ENCODE assay signal across 10 cellular contexts in the genomic region with DNA sequence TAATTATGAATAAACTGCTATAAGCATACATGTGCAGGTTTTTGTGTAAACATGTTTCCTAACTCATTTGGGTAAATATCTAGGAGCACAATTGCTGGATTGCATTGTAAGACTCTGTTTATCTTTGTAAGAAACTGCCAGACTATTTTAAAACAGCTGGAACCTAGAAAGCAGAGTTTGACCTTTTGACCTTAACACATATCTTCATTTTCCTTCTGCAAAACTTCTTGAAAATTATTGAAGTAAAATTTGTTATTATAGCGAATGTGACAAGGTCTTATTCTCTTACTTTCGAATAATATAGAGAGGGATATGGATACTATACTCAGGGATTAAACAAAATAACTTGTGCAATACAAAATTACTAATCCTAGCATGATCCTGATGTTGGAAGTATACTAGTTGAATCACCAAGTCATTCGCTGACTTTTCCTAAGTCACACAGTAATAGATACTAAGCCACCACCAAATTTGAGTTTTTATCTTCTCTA. TPM values are rescaled to one million over a fixed set of nuclear protein-coding genes. Genes with fewer than 3 reads are reported as not detected.
DNase-seq lines count a peak whose midpoint lies in the region; ATAC-seq and TF ChIP-seq lines count a peak whose summit lies in the region.
"Had no signal": no experiment of that assay in that cellular context is flagged by ENCODE, and none has a peak within 500 bp of the region (broad histone marks: within the 10 kb centered on the region; RNA-seq: fewer than 3 reads in every experiment).

No MANE protein-coding gene starts in this region.

- peaks cover 0 to 7% (median 0%) of the 10 kb centered on the region in 5 donors for H3K36me3 Mint-ChIP-seq in naive thymus-derived CD4-positive, alpha-beta T cell

- H4K20me1 ChIP-seq in BLaER1 treated with 17β-estradiol and CSF1 and Interleukin-3, amounts not matched to agents 10 nM and 100 nM = no peaks in the 10 kb centered on the region
- no peaks in the 10 kb centered on the region for H4K20me1 ChIP-seq in KMS-11 (ENCODE audit: insufficient read depth)

- no peak overlapping the region for H2AFZ ChIP-seq in KMS-11 (ENCODE audit: low read depth)

- no peak overlapping the region; a peak in 1 of 20 replicates for H3K4me3 ChIP-seq in BLaER1 treated with 17β-estradiol and CSF1 and Interleukin-3, amounts not matched to agents 10 nM and 100 nM
- no peak overlapping the region for H3K4me3 ChIP-seq in KMS-11 (IDR thresholded peaks at IDR 0.05; ENCODE audit: insufficient read depth, low read depth, low read length)
- no peak overlapping the region for H3K4me3 ChIP-seq in cardiac fibroblast (replicated peaks in 1 of 2; ENCODE audit: low read depth in 2 of 2, low read length in 2 of 2)
- H3K4me3 ChIP-seq in naive thymus-derived CD4-positive, alpha-beta T cell (ENCODE audit: low read length) = no peak overlapping the region

- H3K4me3 Mint-ChIP-seq in naive thymus-derived CD4-positive, alpha-beta T cell = peak overlapping the region in 3 of 10 donors; percentile 23 to 72 (median 25)

- no peaks in the 10 kb centered on the region for H3K9me3 Mint-ChIP-seq in naive thymus-derived CD4-positive, alpha-beta T cell

- H3K27ac Mint-ChIP-seq in naive thymus-derived CD4-positive, alpha-beta T cell = peak overlapping the region in 5 of 9 donors; percentile 16 to 96 (median 41)

- ATAC-seq in naive thymus-derived CD4-positive, alpha-beta T cell = no peak
- ATAC-seq in GM21360 (IDR thresholded peaks at IDR 0.05; ENCODE audit: unreplicated experiment) = no peak

- H3K9ac ChIP-seq in BLaER1 treated with 17β-estradiol and CSF1 and Interleukin-3, amounts not matched to agents 10 nM and 100 nM = peak overlapping the region in 8 of 11 experiments; percentile 61 to 73 (median 70); a peak in 10 of 22 replicates
- H3K9ac ChIP-seq in KMS-11 = no peak overlapping the region

- intact Hi-C loops in naive thymus-derived CD4-positive, alpha-beta T cell (cut with micrococcal nuclease) = loop anchor here (2.0 kb wide), 2 partner anchors 14 to 32 kb away; no protein-coding TSS in a partner anchor

- H3K4me1 Mint-ChIP-seq in naive thymus-derived CD4-positive, alpha-beta T cell = peaks cover 26 to 80% (median 54%) of the 10 kb centered on the region in 7 donors

- peak; percentile 45 to 65 for DNase-seq in cardiac fibroblast (ENCODE audit: low read depth in 2 of 2)
- DNase-seq in naive thymus-derived CD4-positive, alpha-beta T cell = no peak
- no peak for DNase-seq in NCI-H2227 (lab: John Stamatoyannopoulos, UW; ENCODE audit: unreplicated experiment)
- no peak for DNase-seq in dedifferentiated amniotic fluid mesenchymal stem cell (ENCODE audit: extremely low spot score)
- DNase-seq in H4 (ENCODE audit: low spot score) = no peak
- DNase-seq: NCI-H1417 treated with DMSO at 0.1 percent for 48 hours; stimulated activated CD4-positive, alpha-beta T cell treated with anti-CD3 and anti-CD28 coated beads, Interleukin-4, amount 100 ng/mL, for 1 hour had no signal

- no peaks in the 10 kb centered on the region for H3K9me3 ChIP-seq in BLaER1 treated with 17β-estradiol and CSF1 and Interleukin-3, amounts not matched to agents 10 nM and 100 nM (replicated peaks in 1 of 11)
- H3K9me3 ChIP-seq in naive thymus-derived CD4-positive, alpha-beta T cell (ENCODE audit: control insufficient read depth in 2 of 3, low read length in 3 of 3) = no peaks in the 10 kb centered on the region

- H3K79me2 ChIP-seq in KMS-11 (ENCODE audit: insufficient read depth, low read depth) = no peaks in the 10 kb centered on the region

- peaks cover 15 to 89% (median 67%) of the 10 kb centered on the region in 10 experiments; a peak in 19 of 20 replicates for H3K4me1 ChIP-seq in BLaER1 treated with 17β-estradiol and CSF1 and Interleukin-3, amounts not matched to agents 10 nM and 100 nM
- peaks cover 99% of the 10 kb centered on the region for H3K4me1 ChIP-seq in KMS-11 (ENCODE audit: low read depth, poor library complexity, severe bottlenecking)
- H3K4me1 ChIP-seq in naive thymus-derived CD4-positive, alpha-beta T cell (ENCODE audit: control insufficient read depth in 2 of 2, insufficient read depth in 2 of 2, low read length in 2 of 2) = peaks cover 26 to 28% of the 10 kb centered on the region in 2 donors

- CTCF ChIA-PET in naive thymus-derived CD4-positive, alpha-beta T cell (lab: Charles Lee) = interaction anchor here (0.9 kb wide), 1 partner anchor 33 kb away, joined by 4 read pairs; no protein-coding TSS in a partner anchor

- H3K27me3 Mint-ChIP-seq in naive thymus-derived CD4-positive, alpha-beta T cell = peaks cover 0 to 2% (median 0%) of the 10 kb centered on the region in 5 donors

- no peaks in the 10 kb centered on the region for H3K36me3 ChIP-seq in BLaER1 treated with 17β-estradiol and CSF1 and Interleukin-3, amounts not matched to agents 10 nM and 100 nM
- no peaks in the 10 kb centered on the region for H3K36me3 ChIP-seq in KMS-11 (ENCODE audit: insufficient read depth)
- no peaks in the 10 kb centered on the region for H3K36me3 ChIP-seq in naive thymus-derived CD4-positive, alpha-beta T cell (ENCODE audit: control insufficient read depth in 2 of 3, insufficient read depth in 3 of 3, low read length in 3 of 3)

- H3K27me3 ChIP-seq in BLaER1 treated with 17β-estradiol and CSF1 and Interleukin-3, amounts not matched to agents 10 nM and 100 nM = no peaks in the 10 kb centered on the region
- no peaks in the 10 kb centered on the region for H3K27me3 ChIP-seq in KMS-11 (ENCODE audit: insufficient read depth, low read depth)
- no peaks in the 10 kb centered on the region for H3K27me3 ChIP-seq in naive thymus-derived CD4-positive, alpha-beta T cell (ENCODE audit: control insufficient read depth in 2 of 2, insufficient read depth in 2 of 2, low read length in 2 of 2)

- no peak for TF ChIP-seq CTCF in KMS-11 (conservative IDR thresholded peaks at IDR 0.05; ENCODE audit: low read depth, low read length)
- TF ChIP-seq CTCF in cardiac fibroblast (IDR thresholded peaks at IDR 0.05; ENCODE audit: low read depth, low read length) = no peak

- POLR2A ChIA-PET in naive thymus-derived CD4-positive, alpha-beta T cell (lab: Charles Lee) = interaction anchor here (1.7 to 2.1 kb wide), 2 partner anchors 13 to 15 kb away, joined by 8 to 11 read pairs; no protein-coding TSS in a partner anchor

- H3K4me2 ChIP-seq in BLaER1 treated with 17β-estradiol and CSF1 and Interleukin-3, amounts not matched to agents 10 nM and 100 nM = peak overlapping the region; percentile 4 to 96 (median 59); a peak in 19 of 22 replicates
- H3K4me2 ChIP-seq in KMS-11 = peak overlapping the region; percentile 61

- H3K27ac ChIP-seq in BLaER1 treated with 17β-estradiol and CSF1 and Interleukin-3, amounts not matched to agents 10 nM and 100 nM = peak overlapping the region; percentile 53 to 92 (median 83); a peak in 21 of 22 replicates
- H3K27ac ChIP-seq in KMS-11 = peak overlapping the region; percentile 62
- no peak overlapping the region for H3K27ac ChIP-seq in naive thymus-derived CD4-positive, alpha-beta T cell (ENCODE audit: low read depth, low read length)

RNA-seq across cellular contexts. Expression of a gene that starts 3.2 kb away (rescaled TPM):
- 100 to 1,000 TPM in 3 of 5 experiments, 10 to 100 TPM in 2; 90.2 to 649 (median 145) TPM for total RNA-seq in naive thymus-derived CD4-positive, alpha-beta T cell
- polyA plus RNA-seq in naive thymus-derived CD4-positive, alpha-beta T cell = 100 to 1,000 TPM; 102 to 163 TPM
- 659 and 754 TPM in 2 replicates for total RNA-seq in H4 (2014; rRNA removed; shearing (Covaris generic))

Comparison
In these comparisons a context has a peak if more than half of its experiments do, and no peak if none do; other contexts are left out.
1. DNase-seq: peak in cardiac fibroblast (2 of 2); none in naive thymus-derived CD4-positive, alpha-beta T cell (0 of 9), NCI-H2227 (single experiment), dedifferentiated amniotic fluid mesenchymal stem cell (single experiment) and H4 (single experiment).